Comparison of ENCODE assay signal across 8 cellular contexts in genomic region chr6:43509142-43509983, GRCh38. TPM values are rescaled to one million over a fixed set of nuclear protein-coding genes. Genes with fewer than 3 reads are reported as not detected.
DNase-seq lines count a peak whose midpoint lies in the region; ATAC-seq, FAIRE-seq and TF ChIP-seq lines count a peak whose summit lies in the region.

No MANE protein-coding gene starts in this region.

- TF ChIP-seq CTCF in C4-2B (conservative IDR thresholded peaks at IDR 0.05) (no peak), adrenal gland (IDR thresholded peaks at IDR 0.05) (no peak), left lung (IDR thresholded peaks at IDR 0.05) (no peak), thyroid gland (IDR thresholded peaks at IDR 0.05) (no peak)

- H3K4me3 ChIP-seq in adrenal gland (peak overlapping the region; percentile 6 to 89 (median 22)), left lung (peak overlapping the region; percentile 60 to 69), thyroid gland (replicated peaks in 1 of 3) (peak overlapping the region in 2 of 3 donors; percentile 10 to 68)

- intact Hi-C loops in adrenal gland (cut with DNase I) (loop anchor here (5.0 to 10.0 kb wide), 3 partner anchors 57 to 125 kb away; no protein-coding TSS in a partner anchor), left lung (cut with DNase I) (loop anchor here (5.0 to 10.0 kb wide), 3 partner anchors 55 to 245 kb away; partner anchors contain the start of gene DLK2 (in 1 of the 2)), thyroid gland (cut with DNase I) (loop anchor here (5.0 to 10.0 kb wide), 2 partner anchors 145 to 247 kb away; partner anchors contain the start of gene ZNF318)

- H3K9me3 ChIP-seq in adrenal gland (replicated peaks in 1 of 3) (no peaks in the 10 kb centered on the region), left lung (no peaks in the 10 kb centered on the region), thyroid gland (no peaks in the 10 kb centered on the region)

- H3K36me3 ChIP-seq in adrenal gland (replicated peaks in 1 of 2) (peaks cover 0 to 50% of the 10 kb centered on the region in 2 donors), left lung (peaks cover 0 to 57% of the 10 kb centered on the region in 2 donors), thyroid gland (peaks cover 35 to 38% of the 10 kb centered on the region in 2 donors)

- H3K27me3 ChIP-seq in adrenal gland (no peaks in the 10 kb centered on the region), left lung (peaks cover 0 to 31% of the 10 kb centered on the region in 2 donors), thyroid gland (no peaks in the 10 kb centered on the region)

- peak in 3 of 7 donors; percentile 46 to 65 (median 52) for DNase-seq in adrenal gland
- DNase-seq in left lung, result no peak
- peak; percentile 25 to 30 for DNase-seq in thyroid gland
- DNase-seq in NCI-H2171 (lab: John Stamatoyannopoulos, UW), result no peak
- DNase-seq in OCI-M1 (lab: John Stamatoyannopoulos, UW), result no peak
- DNase-seq in RCC 7860 (ENCODE audit: low spot score), result no peak

- FAIRE-seq in RCC 7860 (lab: Jason Lieb, UNC), result no peak

- ATAC-seq in HG02885 (IDR thresholded peaks at IDR 0.05; ENCODE audit: poor library complexity, unreplicated experiment), result peak; percentile 2
- ATAC-seq in left lung, result peak; percentile 1

- H3K4me1 ChIP-seq in adrenal gland (replicated peaks in 1 of 2), result peaks cover 18% of the 10 kb centered on the region in 2 donors
- peaks cover 13 to 50% of the 10 kb centered on the region in 2 donors for H3K4me1 ChIP-seq in left lung
- peaks cover 11 to 17% of the 10 kb centered on the region in 2 donors for H3K4me1 ChIP-seq in thyroid gland

- TF ChIP-seq POLR2A in adrenal gland (IDR thresholded peaks at IDR 0.05) (no peak), thyroid gland (IDR thresholded peaks at IDR 0.05) (no peak)

- WGBS in adrenal gland, 4 donors, result 6 to 33% (median 18%) methylated on average over 14 to 69 of the region's 69 CpGs
- WGBS in thyroid gland, 2 donors, result 15 to 33% methylated on average over 19 to 28 of the region's 69 CpGs

- H3K27ac ChIP-seq in C4-2B (peak overlapping the region; percentile 43), adrenal gland (peak overlapping the region; percentile 39 to 95 (median 79)), left lung (no peak overlapping the region), thyroid gland (no peak overlapping the region)

RNA-seq across cellular contexts. Expression of gene LRRC73, which starts 0.8 kb away (rescaled TPM):
- total RNA-seq in adrenal gland (10 to 100 TPM in 3 of 8 donors, 1 to 10 TPM in 5; 1.4 to 15.0 (median 6.3) TPM), left lung (1 to 10 TPM in 1 of 2 donors, under 1 TPM in 1; 0.52 to 1.5 TPM), thyroid gland (1 to 10 TPM in 3 of 4 donors, under 1 TPM in 1; 0.67 to 2.0 (median 1.6) TPM)
- polyA plus RNA-seq in adrenal gland, result 1 to 10 TPM; 2.8 to 4.0 (median 3.1) TPM

RNA-seq across cellular contexts. Expression of gene YIPF3, which starts 7.4 kb away (rescaled TPM):
- total RNA-seq in adrenal gland, result 100 to 1,000 TPM; 121 to 271 (median 160) TPM
- polyA plus RNA-seq in adrenal gland, result 100 to 1,000 TPM in 1 of 3 donors, 10 to 100 TPM in 2; 78.1 to 139 (median 98.0) TPM
- 100 to 1,000 TPM; 101 to 128 TPM for total RNA-seq in left lung
- 100 to 1,000 TPM; 126 to 145 (median 128) TPM for total RNA-seq in thyroid gland

RNA-seq across cellular contexts. Expression of gene POLR1C, which starts 7.5 kb away (rescaled TPM):
- total RNA-seq in adrenal gland (10 to 100 TPM; 16.8 to 54.4 (median 29.4) TPM), left lung (10 to 100 TPM; 31.9 to 46.3 TPM), thyroid gland (10 to 100 TPM; 27.6 to 41.9 (median 38.2) TPM)
- 10 to 100 TPM; 36.7 to 67.2 (median 50.7) TPM for polyA plus RNA-seq in adrenal gland

RNA-seq across cellular contexts. Expression of gene TJAP1, which starts 32.0 kb away (rescaled TPM):
- total RNA-seq in adrenal gland (10 to 100 TPM; 24.5 to 66.0 (median 33.0) TPM), left lung (10 to 100 TPM; 24.5 to 27.9 TPM), thyroid gland (10 to 100 TPM; 23.2 to 42.4 (median 34.4) TPM)
- polyA plus RNA-seq in adrenal gland, result 10 to 100 TPM; 17.6 to 77.5 (median 54.4) TPM

RNA-seq across cellular contexts. Expression of gene DLK2, which starts 54.0 kb away (rescaled TPM):
- total RNA-seq in adrenal gland (1 to 10 TPM in 3 of 8 donors, under 1 TPM in 2, not detected in 3; 0.14 to 3.9 (median 1.5) TPM), left lung (1 to 10 TPM in 1 of 2 donors, under 1 TPM in 1; 0.93 to 1.0 TPM), thyroid gland (1 to 10 TPM in 2 of 4 donors, under 1 TPM in 1, not detected in 1; 0.89 to 1.3 (median 1.3) TPM)
- 1 to 10 TPM in 1 of 3 donors, under 1 TPM in 1, not detected in 1; 0.64 to 1.0 TPM for polyA plus RNA-seq in adrenal gland

Comparison
In these comparisons a context has a peak if more than half of its experiments do, and no peak if none do; other contexts are left out.
1. H3K27ac ChIP-seq: peak in C4-2B (single experiment) and adrenal gland (5 of 5); none in left lung (0 of 2) and thyroid gland (0 of 3).
2. DNase-seq: peak in thyroid gland (2 of 2); none in left lung (0 of 2), NCI-H2171 (single experiment), OCI-M1 (single experiment) and RCC 7860 (single experiment).
3. Peak in every context shown above with its lines, with median percentiles within 50 percentile points of each other: H3K4me3 ChIP-seq.